ENCODE assay signal across 10 cellular contexts in genomic region chr9:134662143-134662876, GRCh38. TPM values are rescaled to one million over a fixed set of nuclear protein-coding genes. Genes with fewer than 3 reads are reported as not detected.
DNase-seq lines count a peak whose midpoint lies in the region; ATAC-seq, FAIRE-seq and TF ChIP-seq lines count a peak whose summit lies in the region.
"Had no signal": no experiment of that assay in that cellular context is flagged by ENCODE, and none has a peak within 500 bp of the region (broad histone marks: within the 10 kb centered on the region; RNA-seq: fewer than 3 reads in every experiment).

No MANE protein-coding gene starts in this region.

- WGBS in mesenchymal stem cell = 6% methylated on average over 14 of the region's 17 CpGs

- peak overlapping the region; percentile 76 to 84 for H3K18ac ChIP-seq in mesenchymal stem cell (ENCODE audit: low read depth in 1 of 2, low read length in 2 of 2)

- H2AK5ac ChIP-seq in mesenchymal stem cell (ENCODE audit: low read length, severe bottlenecking) = peak overlapping the region; percentile 43

- DNase-seq in MG63 (peak; percentile 93), mesenchymal stem cell (peak; percentile 98), upper lobe of right lung (peak; percentile 67), NCI-H510A (lab: John Stamatoyannopoulos, UW) (no peak), CD1c-positive myeloid dendritic cell (ENCODE audit: extremely low spot score) (no peak), GM10266 (ENCODE audit: extremely low spot score) (no peak)
- DNase-seq: KG1 had no signal

- no peak overlapping the region for H2BK120ac ChIP-seq in mesenchymal stem cell (ENCODE audit: low read depth, low read length)

- peak; percentile 66 for ATAC-seq in upper lobe of right lung
- ATAC-seq: esophagus mucosa had no signal

- no peak overlapping the region for H2BK15ac ChIP-seq in mesenchymal stem cell (ENCODE audit: low read depth, poor library complexity, severe bottlenecking)

- no peak overlapping the region for H3K4ac ChIP-seq in mesenchymal stem cell (ENCODE audit: low read depth in 1 of 2, low read length in 2 of 2)

- H3K9ac ChIP-seq in mesenchymal stem cell (ENCODE audit: low read length) = peak overlapping the region; percentile 82

- H2BK12ac ChIP-seq in mesenchymal stem cell (ENCODE audit: low read length in 2 of 2) = peak overlapping the region in 1 of 2 experiments; percentile 69

- H3K27me3 ChIP-seq in MG63 (no peaks in the 10 kb centered on the region), mesenchymal stem cell (ENCODE audit: control insufficient read depth in 1 of 2, insufficient read depth in 1 of 2, low read length in 2 of 2) (no peaks in the 10 kb centered on the region), upper lobe of right lung (no peaks in the 10 kb centered on the region)

- H3K27ac ChIP-seq in mesenchymal stem cell (ENCODE audit: low read length, poor library complexity, severe bottlenecking) (peak overlapping the region; percentile 86), upper lobe of right lung (peak overlapping the region; percentile 36)

- peak; percentile 90 for FAIRE-seq in endometrium (lab: Jason Lieb, UNC)

- no peaks in the 10 kb centered on the region; the same call in none of the 2 replicates for H3K9me3 ChIP-seq in MG63
- H3K9me3 ChIP-seq in mesenchymal stem cell (ENCODE audit: control insufficient read depth, low read length) = no peaks in the 10 kb centered on the region
- H3K9me3 ChIP-seq in upper lobe of right lung = no peaks in the 10 kb centered on the region

- peaks cover 53% of the 10 kb centered on the region for H3K36me3 ChIP-seq in MG63
- H3K36me3 ChIP-seq in mesenchymal stem cell (ENCODE audit: control insufficient read depth in 1 of 2, insufficient read depth in 2 of 2, low read depth in 1 of 2, low read length in 2 of 2) = peaks cover 9 to 37% of the 10 kb centered on the region in 2 experiments
- H3K36me3 ChIP-seq in upper lobe of right lung = no peaks in the 10 kb centered on the region

- no peak overlapping the region for H3K23ac ChIP-seq in mesenchymal stem cell (ENCODE audit: low read length in 2 of 2)

- H3K4me1 ChIP-seq in mesenchymal stem cell (ENCODE audit: control insufficient read depth, insufficient read depth, low read depth, low read length) (peaks cover 43% of the 10 kb centered on the region), upper lobe of right lung (peaks cover 11% of the 10 kb centered on the region)

- H4K91ac ChIP-seq in mesenchymal stem cell (ENCODE audit: low read length) = peak overlapping the region; percentile 81

- H4K8ac ChIP-seq in mesenchymal stem cell (ENCODE audit: low read length) = no peak overlapping the region

- peaks cover 43% of the 10 kb centered on the region for H3K79me1 ChIP-seq in mesenchymal stem cell (replicated peaks; ENCODE audit: low read length, poor library complexity, severe bottlenecking)

- no peak overlapping the region for H2AFZ ChIP-seq in mesenchymal stem cell (ENCODE audit: low read depth, low read length)

- H3K14ac ChIP-seq in mesenchymal stem cell (ENCODE audit: low read length in 2 of 2) = no peak overlapping the region

- no peak overlapping the region for H2BK5ac ChIP-seq in mesenchymal stem cell (ENCODE audit: low read depth, low read length, poor library complexity, severe bottlenecking)

- no peak overlapping the region for H3K4me2 ChIP-seq in mesenchymal stem cell (ENCODE audit: low read length, poor library complexity, severe bottlenecking)

- TF ChIP-seq CTCF in upper lobe of right lung (IDR thresholded peaks at IDR 0.05) (no peak), GM10266 (IDR thresholded peaks at IDR 0.05; ENCODE audit: control insufficient read depth, insufficient read depth, low read depth, missing control alignments) (no peak)

- H3K4me3 ChIP-seq in MG63 = no peak overlapping the region
- H3K4me3 ChIP-seq in mesenchymal stem cell (ENCODE audit: insufficient read depth in 1 of 2, low read depth in 1 of 2, low read length in 2 of 2) = peak overlapping the region in 1 of 2 experiments; percentile 57
- no peak overlapping the region for H3K4me3 ChIP-seq in upper lobe of right lung
- H3K4me3 ChIP-seq: skin epidermis had no signal

- intact Hi-C loops in upper lobe of right lung (cut with DNase I) = no loop called here

RNA-seq across cellular contexts. Expression of gene COL5A1, which starts 20.7 kb away (rescaled TPM):
- 78.9 and 92.0 TPM in 2 replicates for total RNA-seq in MG63 (2014; rRNA removed; shearing (Covaris generic); ENCODE audit: low replicate concordance)
- 754 TPM for polyA plus RNA-seq in mesenchymal stem cell (2013, experiment 1 of 2)
- 709 TPM for polyA plus RNA-seq in mesenchymal stem cell (2013, experiment 2 of 2)
- 37.8 TPM for total RNA-seq in upper lobe of right lung

Comparison
In these comparisons a context has a peak if more than half of its experiments do, and no peak if none do; other contexts are left out.
1. DNase-seq: peak in MG63 (single experiment), mesenchymal stem cell (single experiment) and upper lobe of right lung (single experiment); none in NCI-H510A (single experiment), CD1c-positive myeloid dendritic cell (single experiment) and GM10266 (single experiment).